9 cellular contexts compared by ENCODE assay signal in the genomic region with DNA sequence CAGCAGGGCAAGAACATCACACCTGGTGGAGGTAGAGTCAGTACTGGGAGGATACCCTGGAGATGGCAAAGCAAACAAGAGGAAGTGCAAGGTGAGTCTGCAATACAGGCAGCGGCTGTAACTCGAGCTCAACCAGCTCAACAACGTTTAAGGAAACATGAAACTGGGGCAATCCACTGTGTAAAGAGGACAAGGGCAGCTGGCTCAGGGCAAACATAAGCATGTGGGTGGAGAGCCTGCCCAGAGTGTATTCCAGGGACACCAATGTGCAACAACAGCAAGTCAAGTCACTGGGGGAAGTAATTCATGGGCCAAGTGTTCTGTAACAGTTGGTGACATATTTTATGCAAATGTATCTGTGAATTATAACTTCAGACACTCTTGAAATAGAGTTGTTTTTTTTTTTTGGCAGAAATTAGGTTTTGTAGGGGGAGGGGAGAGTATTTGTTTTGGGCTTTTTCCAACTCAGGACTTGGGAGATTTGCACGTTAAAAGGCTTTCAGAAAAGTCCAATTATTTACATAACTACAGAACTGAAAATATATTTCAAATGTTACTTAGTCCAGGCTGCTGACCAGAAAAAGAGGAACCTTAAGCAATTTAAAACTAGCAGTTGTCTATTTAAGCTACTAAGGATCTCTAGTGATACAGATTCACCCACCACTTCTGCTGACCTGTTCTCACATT. TPM values are rescaled to one million over a fixed set of nuclear protein-coding genes. Genes with fewer than 3 reads are reported as not detected.
DNase-seq lines count a peak whose midpoint lies in the region; ATAC-seq and TF ChIP-seq lines count a peak whose summit lies in the region.
"Had no signal": no experiment of that assay in that cellular context is flagged by ENCODE, and none has a peak within 500 bp of the region (broad histone marks: within the 10 kb centered on the region; RNA-seq: fewer than 3 reads in every experiment).

No MANE protein-coding gene starts in this region.

- H3K27ac ChIP-seq in stomach = no peak overlapping the region
- no peak overlapping the region for H3K27ac ChIP-seq in brain microvascular endothelial cell
- H3K27ac ChIP-seq in heart right ventricle = no peak overlapping the region

- H3K27me3 Mint-ChIP-seq in activated CD8-positive, alpha-beta T cell treated with anti-CD3 and anti-CD28 coated beads, Interleukin-2, amount 10 ng/mL, durations not matched to agents 7 days and 5 days (ENCODE audit: low read depth) = no peaks in the 10 kb centered on the region

- H3K36me3 Mint-ChIP-seq in activated CD8-positive, alpha-beta T cell treated with anti-CD3 and anti-CD28 coated beads, Interleukin-2, amount 10 ng/mL, durations not matched to agents 7 days and 5 days (ENCODE audit: low read depth) = no peaks in the 10 kb centered on the region

- no peak overlapping the region for H3K4me3 ChIP-seq in epithelial cell of esophagus (ENCODE audit: low read length)
- no peak overlapping the region for H3K4me3 ChIP-seq in stomach
- no peak overlapping the region for H3K4me3 ChIP-seq in brain microvascular endothelial cell (ENCODE audit: low read depth, low read length)
- no peak overlapping the region for H3K4me3 ChIP-seq in heart right ventricle

- no peaks in the 10 kb centered on the region for H3K36me3 ChIP-seq in stomach
- no peaks in the 10 kb centered on the region for H3K36me3 ChIP-seq in brain microvascular endothelial cell (replicated peaks)
- H3K36me3 ChIP-seq in heart right ventricle = no peaks in the 10 kb centered on the region

- H3K4me1 Mint-ChIP-seq in activated CD8-positive, alpha-beta T cell treated with anti-CD3 and anti-CD28 coated beads, Interleukin-2, amount 10 ng/mL, durations not matched to agents 7 days and 5 days (ENCODE audit: low read depth) = no peaks in the 10 kb centered on the region

- no peak overlapping the region for H3K4me3 Mint-ChIP-seq in activated CD8-positive, alpha-beta T cell treated with anti-CD3 and anti-CD28 coated beads, Interleukin-2, amount 10 ng/mL, durations not matched to agents 7 days and 5 days

- CTCF ChIA-PET in activated CD8-positive, alpha-beta T cell treated with anti-CD3 and anti-CD28 coated beads, Interleukin-2, amount 10 ng/mL, durations not matched to agents 7 days and 5 days (lab: Charles Lee) = no interaction called here

- intact Hi-C loops in stomach (cut with DNase I; ENCODE audit: low total_unique reads) = no loop called here
- intact Hi-C loops in heart right ventricle (cut with DNase I) = no loop called here

- no peak for ATAC-seq in heart right ventricle
- no peak for ATAC-seq in activated CD8-positive, alpha-beta T cell treated with anti-CD3 and anti-CD28 coated beads, Interleukin-2, amount 10 ng/mL, durations not matched to agents 7 days and 5 days

- 8 to 17% (median 14%) methylated on average over 4 of the region's 4 CpGs for WGBS in stomach, 5 donors
- WGBS in heart right ventricle, 2 donors = 26 to 30% methylated on average over 4 of the region's 4 CpGs

- in situ Hi-C loops in brain microvascular endothelial cell (cut with HindIII; ENCODE audit: low pct_ligation_motif_present, low sequenced_read_pairs) = no loop called here

- peaks cover 21% of the 10 kb centered on the region for H3K9me3 Mint-ChIP-seq in activated CD8-positive, alpha-beta T cell treated with anti-CD3 and anti-CD28 coated beads, Interleukin-2, amount 10 ng/mL, durations not matched to agents 7 days and 5 days (ENCODE audit: insufficient read depth)

- TF ChIP-seq CTCF in epithelial cell of esophagus (IDR thresholded peaks at IDR 0.05; ENCODE audit: insufficient read depth, low read depth, low read length, missing control alignments) = no peak
- TF ChIP-seq CTCF in stomach (IDR thresholded peaks at IDR 0.05) = no peak
- no peak for TF ChIP-seq CTCF in brain microvascular endothelial cell (IDR thresholded peaks at IDR 0.05; ENCODE audit: low read depth, low read length, missing control alignments)
- TF ChIP-seq CTCF in heart right ventricle (IDR thresholded peaks at IDR 0.05) = no peak

- no peak for TF ChIP-seq EP300 in stomach (IDR thresholded peaks at IDR 0.05)

- TF ChIP-seq POLR2A in stomach (IDR thresholded peaks at IDR 0.05) = no peak

- POLR2A ChIA-PET in activated CD8-positive, alpha-beta T cell treated with anti-CD3 and anti-CD28 coated beads, Interleukin-2, amount 10 ng/mL, durations not matched to agents 7 days and 5 days (lab: Charles Lee) = no interaction called here

- no peak overlapping the region for H3K27ac Mint-ChIP-seq in activated CD8-positive, alpha-beta T cell treated with anti-CD3 and anti-CD28 coated beads, Interleukin-2, amount 10 ng/mL, durations not matched to agents 7 days and 5 days

- H3K9me3 ChIP-seq in stomach = peaks cover 0 to 8% (median 0%) of the 10 kb centered on the region in 4 donors
- H3K9me3 ChIP-seq in heart right ventricle = peaks cover 0 to 17% (median 0%) of the 10 kb centered on the region in 11 donors

- H3K27me3 ChIP-seq in stomach (no peaks in the 10 kb centered on the region), brain microvascular endothelial cell (replicated peaks) (no peaks in the 10 kb centered on the region), heart right ventricle (no peaks in the 10 kb centered on the region)

- DNase-seq in NAMALWA (ENCODE audit: low spot score) (peak; percentile 79), NCI-H82 treated with DMSO at 0.1 percent for 48 hours (lab: John Stamatoyannopoulos, UW; ENCODE audit: unreplicated experiment) (peak; percentile 45), epithelial cell of esophagus (ENCODE audit: low read depth) (peak; percentile 65), stomach (peak; percentile 26), brain microvascular endothelial cell (no peak), HUDEP-2 (lab: John Stamatoyannopoulos, UW; ENCODE audit: unreplicated experiment in 76 of 76) (no peak), heart right ventricle (no peak)
- DNase-seq in activated CD8-positive, alpha-beta T cell treated with anti-CD3 and anti-CD28 coated beads, Interleukin-2, amount 10 ng/mL, durations not matched to agents 7 days and 5 days = no peak

- H3K4me1 ChIP-seq in stomach (peaks cover 0 to 15% (median 7%) of the 10 kb centered on the region in 4 donors), heart right ventricle (peaks cover 0 to 6% (median 0%) of the 10 kb centered on the region in 9 donors)

RNA-seq across cellular contexts. Expression of gene NRXN1, which starts 18.7 kb away (rescaled TPM):
- total RNA-seq in stomach (10 to 100 TPM in 1 of 5 donors, 1 to 10 TPM in 3, under 1 TPM in 1; 0.58 to 84.1 (median 4.9) TPM), heart right ventricle (1 to 10 TPM; 2.5 to 9.2 (median 5.1) TPM)
- polyA plus RNA-seq in stomach (1 to 10 TPM in 2 of 3 donors, under 1 TPM in 1; 0.93 to 1.8 (median 1.3) TPM), heart right ventricle (1 to 10 TPM in 1 of 2 donors, under 1 TPM in 1; 0.88 to 1.5 TPM)
- total RNA-seq in activated CD8-positive, alpha-beta T cell treated with anti-CD3 and anti-CD28 coated beads, Interleukin-2, amount 10 ng/mL, durations not matched to agents 7 days and 5 days = not detected
- total RNA-seq: endothelial cell of umbilical vein had no signal
- polyA plus RNA-seq: endothelial cell of umbilical vein had no signal

Comparison
In these comparisons a context has a peak if more than half of its experiments do, and no peak if none do; other contexts are left out.
1. DNase-seq: peak in NAMALWA (single experiment), NCI-H82 treated with DMSO at 0.1 percent for 48 hours (single experiment), epithelial cell of esophagus (single experiment) and stomach (single experiment); none in brain microvascular endothelial cell (single experiment), HUDEP-2 (0 of 76), heart right ventricle (0 of 2) and activated CD8-positive, alpha-beta T cell treated with anti-CD3 and anti-CD28 coated beads, Interleukin-2, amount 10 ng/mL, durations not matched to agents 7 days and 5 days (single experiment).